Comparison of ENCODE assay signal across 30 cellular contexts in genomic region chr6:160388922-160389321, GRCh38. TPM values are rescaled to one million over a fixed set of nuclear protein-coding genes. Genes with fewer than 3 reads are reported as not detected.
DNase-seq lines count a peak whose midpoint lies in the region; ATAC-seq and TF ChIP-seq lines count a peak whose summit lies in the region.
"Had no signal": no experiment of that assay in that cellular context is flagged by ENCODE, and none has a peak within 500 bp of the region (broad histone marks: within the 10 kb centered on the region; RNA-seq: fewer than 3 reads in every experiment).

No MANE protein-coding gene starts in this region.

- no peak overlapping the region for H3K27ac Mint-ChIP-seq in activated T-cell treated with anti-CD3 and anti-CD28 coated beads, Interleukin-2, amount 50 U/mL, for 24 hours
- H3K27ac Mint-ChIP-seq: activated naive CD8-positive, alpha-beta T cell treated with anti-CD3 and anti-CD28 coated beads for 36 hours; dendritic cell treated with granulocyte-macrophage colony-stimulating factor and Interleukin-4, amounts not matched to agents 40 ng/mL and 50 ng/mL, for 4 days; endodermal cell; type B pancreatic cell had no signal

- no peak for ATAC-seq in RWPE2 (ENCODE audit: low read depth)

- H3K36me3 ChIP-seq in RWPE2 (ENCODE audit: low read depth) (no peaks in the 10 kb centered on the region), tibial artery (no peaks in the 10 kb centered on the region), sigmoid colon (no peaks in the 10 kb centered on the region)
- H3K36me3 ChIP-seq: left ventricle myocardium inferior, spleen, WERI-Rb-1 had no signal

- peaks cover 20% of the 10 kb centered on the region for H3K27me3 Mint-ChIP-seq in activated T-cell treated with anti-CD3 and anti-CD28 coated beads, Interleukin-2, amount 50 U/mL, for 24 hours
- H3K27me3 Mint-ChIP-seq: dendritic cell treated with granulocyte-macrophage colony-stimulating factor and Interleukin-4, amounts not matched to agents 40 ng/mL and 50 ng/mL, for 4 days had no signal

- no peaks in the 10 kb centered on the region for H3K36me3 Mint-ChIP-seq in activated T-cell treated with anti-CD3 and anti-CD28 coated beads, Interleukin-2, amount 50 U/mL, for 24 hours (ENCODE audit: low read depth)
- H3K36me3 Mint-ChIP-seq: activated naive CD8-positive, alpha-beta T cell treated with anti-CD3 and anti-CD28 coated beads for 36 hours; type B pancreatic cell had no signal

- peak overlapping the region; percentile 91 for H3K27ac ChIP-seq in RWPE2 (ENCODE audit: poor library complexity, severe bottlenecking)
- H3K27ac ChIP-seq in coronary artery, result peak overlapping the region; percentile 9 to 65
- H3K27ac ChIP-seq in tibial artery, result peak overlapping the region; percentile 55 to 66
- H3K27ac ChIP-seq in sigmoid colon, result peak overlapping the region in 1 of 4 donors; percentile 1
- H3K27ac ChIP-seq: left ventricle myocardium inferior, parathyroid adenoma, spleen, WERI-Rb-1 had no signal

- peaks cover 9% of the 10 kb centered on the region for H3K9me3 Mint-ChIP-seq in activated T-cell treated with anti-CD3 and anti-CD28 coated beads, Interleukin-2, amount 50 U/mL, for 24 hours
- H3K9me3 Mint-ChIP-seq: dendritic cell treated with granulocyte-macrophage colony-stimulating factor and Interleukin-4, amounts not matched to agents 40 ng/mL and 50 ng/mL, for 4 days; type B pancreatic cell had no signal

- no peak for TF ChIP-seq POLR2A in sigmoid colon (IDR thresholded peaks at IDR 0.05)

- TF ChIP-seq CTCF in RWPE2 (IDR thresholded peaks at IDR 0.05; ENCODE audit: poor library complexity, severe bottlenecking), result no peak
- no peak for TF ChIP-seq CTCF in coronary artery (IDR thresholded peaks at IDR 0.05)
- TF ChIP-seq CTCF in tibial artery (IDR thresholded peaks at IDR 0.05), result no peak
- no peak for TF ChIP-seq CTCF in sigmoid colon (IDR thresholded peaks at IDR 0.05)

- H3K4me3 ChIP-seq in RWPE2 (ENCODE audit: severe bottlenecking), result no peak overlapping the region
- no peak overlapping the region for H3K4me3 ChIP-seq in coronary artery
- H3K4me3 ChIP-seq in tibial artery, result no peak overlapping the region
- H3K4me3 ChIP-seq in sigmoid colon, result no peak overlapping the region
- H3K4me3 ChIP-seq: left ventricle myocardium inferior, spleen had no signal

- peaks cover 55% of the 10 kb centered on the region for H3K4me1 ChIP-seq in RWPE2 (ENCODE audit: insufficient read depth, poor library complexity, severe bottlenecking)
- peaks cover 0 to 74% (median 35%) of the 10 kb centered on the region in 4 donors for H3K4me1 ChIP-seq in tibial artery
- peaks cover 0 to 32% (median 23%) of the 10 kb centered on the region in 4 donors for H3K4me1 ChIP-seq in sigmoid colon
- H3K4me1 ChIP-seq: left ventricle myocardium inferior, parathyroid adenoma, spleen had no signal

- intact Hi-C loops in tibial artery (cut with DNase I; ENCODE audit: low total_unique reads), result no loop called here
- intact Hi-C loops in sigmoid colon (cut with DNase I), result loop anchor here (5.0 kb wide), 2 partner anchors 42 to 247 kb away; partner anchors contain the start of gene SLC22A3

- H3K27me3 ChIP-seq in RWPE2 (ENCODE audit: insufficient read depth, poor library complexity, severe bottlenecking), result no peaks in the 10 kb centered on the region
- no peaks in the 10 kb centered on the region for H3K27me3 ChIP-seq in tibial artery
- H3K27me3 ChIP-seq in sigmoid colon, result no peaks in the 10 kb centered on the region

- H3K9me3 ChIP-seq in RWPE2 (ENCODE audit: severe bottlenecking), result no peaks in the 10 kb centered on the region
- no peaks in the 10 kb centered on the region for H3K9me3 ChIP-seq in tibial artery
- no peaks in the 10 kb centered on the region for H3K9me3 ChIP-seq in sigmoid colon
- H3K9me3 ChIP-seq: Caco-2, left ventricle myocardium inferior had no signal

- H3K4me3 Mint-ChIP-seq in activated T-cell treated with anti-CD3 and anti-CD28 coated beads, Interleukin-2, amount 50 U/mL, for 24 hours, result no peak overlapping the region
- H3K4me3 Mint-ChIP-seq: activated naive CD8-positive, alpha-beta T cell treated with anti-CD3 and anti-CD28 coated beads for 36 hours; dendritic cell treated with granulocyte-macrophage colony-stimulating factor and Interleukin-4, amounts not matched to agents 40 ng/mL and 50 ng/mL, for 4 days; endodermal cell; type B pancreatic cell had no signal

- TF ChIP-seq EP300 in sigmoid colon (IDR thresholded peaks at IDR 0.05), result no peak

- no peaks in the 10 kb centered on the region for H3K4me1 Mint-ChIP-seq in activated T-cell treated with anti-CD3 and anti-CD28 coated beads, Interleukin-2, amount 50 U/mL, for 24 hours (ENCODE audit: low read depth)
- H3K4me1 Mint-ChIP-seq: activated naive CD8-positive, alpha-beta T cell treated with anti-CD3 and anti-CD28 coated beads for 36 hours had no signal

- no peak for DNase-seq in RWPE2 (ENCODE audit: low spot score)
- no peak for DNase-seq in coronary artery (ENCODE audit: low spot score)
- peak; percentile 29 for DNase-seq in iris pigment epithelial cell (ENCODE audit: low read depth)
- DNase-seq in tibial artery, result no peak
- no peak for DNase-seq in NCI-H2107 treated with DMSO at 0.1 percent for 48 hours (lab: John Stamatoyannopoulos, UW; ENCODE audit: unreplicated experiment)
- no peak for DNase-seq in activated T-cell treated with anti-CD3 and anti-CD28 coated beads, Interleukin-2, amount 50 U/mL, for 24 hours
- DNase-seq in sigmoid colon, result no peak
- DNase-seq: activated CD4-positive, alpha-beta T cell treated with anti-CD3 and anti-CD28 coated beads for 48 hours; activated effector memory CD4-positive, alpha-beta T cell treated with anti-CD3 and anti-CD28 coated beads, Interleukin-2, amount 50 U/mL, for 16 hours; activated naive CD8-positive, alpha-beta T cell treated with anti-CD3 and anti-CD28 coated beads for 36 hours; activated T-cell treated with anti-CD3 and anti-CD28 coated beads, Interleukin-2, amount 50 U/mL, for 1 hour; C1 segment of cervical spinal cord; Caco-2; central memory CD4-positive, alpha-beta T cell; endodermal cell; GDM1; glutamatergic neuron; left ventricle myocardium inferior; MV-4-11; NCI-H1436; NCI-H2081 treated with DMSO at 0.1 percent for 48 hours; NCI-H748 treated with DMSO at 0.1 percent for 48 hours; retina; spleen; stimulated activated CD8-positive, alpha-beta memory T cell treated with anti-CD3 and anti-CD28 coated beads, Interleukin-4, amount 100 ng/mL, for 48 hours; T-helper 9 cell; WERI-Rb-1 had no signal

- WGBS in sigmoid colon, 2 donors, result 84 to 88% methylated on average over 4 of the region's 4 CpGs

RNA-seq across cellular contexts. Expression of gene SLC22A3, which starts 40.7 kb away (rescaled TPM):
- 10 to 100 TPM; 13.6 to 26.3 (median 19.3) TPM for total RNA-seq in sigmoid colon
- polyA plus RNA-seq in sigmoid colon, result 1 to 10 TPM in 1 of 3 donors, under 1 TPM in 2; 0.23 to 3.3 (median 0.60) TPM
- total RNA-seq: activated naive CD8-positive, alpha-beta T cell treated with anti-CD3 and anti-CD28 coated beads for 36 hours had no signal
